18 cellular contexts compared by ENCODE assay signal in the genomic region with DNA sequence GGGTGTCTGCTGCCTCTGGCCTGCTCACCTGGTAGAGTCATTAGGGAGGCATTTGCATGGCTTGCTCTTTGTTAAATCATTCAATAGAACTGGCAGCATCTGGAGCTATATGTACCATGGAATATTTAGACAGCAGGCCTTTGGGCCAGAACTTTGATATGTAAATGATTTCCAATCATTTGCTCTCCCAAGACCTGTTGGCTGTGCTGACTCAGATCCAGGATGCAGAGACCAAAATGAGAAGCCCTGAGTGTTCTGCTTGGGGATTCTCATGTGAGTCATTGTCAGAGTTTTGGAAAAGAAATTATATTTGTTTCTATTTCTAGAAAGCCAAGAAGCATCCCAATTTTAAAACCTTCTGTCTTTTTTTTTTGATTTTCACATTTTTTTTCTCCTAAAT.
DNase-seq lines count a peak whose midpoint lies in the region; ATAC-seq and TF ChIP-seq lines count a peak whose summit lies in the region.
"Had no signal": no experiment of that assay in that cellular context is flagged by ENCODE, and none has a peak within 500 bp of the region (broad histone marks: within the 10 kb centered on the region; RNA-seq: fewer than 3 reads in every experiment).

No MANE protein-coding gene starts in this region.

- no peak overlapping the region for H2AK5ac ChIP-seq in mesendoderm (ENCODE audit: low read length)

- no peaks in the 10 kb centered on the region for H3K27me3 ChIP-seq in mesendoderm (ENCODE audit: insufficient read depth, low read length, poor library complexity)
- H3K27me3 ChIP-seq: ascending aorta had no signal

- H4K5ac ChIP-seq in mesendoderm (ENCODE audit: low read length): no peak overlapping the region

- TF ChIP-seq CTCF in choroid plexus epithelial cell (conservative IDR thresholded peaks at IDR 0.05; ENCODE audit: low read depth, low read length) (no peak), GM10266 (IDR thresholded peaks at IDR 0.05; ENCODE audit: control insufficient read depth, insufficient read depth, low read depth, missing control alignments) (no peak)

- H3K23ac ChIP-seq in mesendoderm (ENCODE audit: low read length): no peak overlapping the region

- no peaks in the 10 kb centered on the region for H3K79me1 ChIP-seq in mesendoderm (ENCODE audit: low read length)

- no peak overlapping the region for H3K4me2 ChIP-seq in mesendoderm (ENCODE audit: low read length)

- no peak overlapping the region for H3K4ac ChIP-seq in mesendoderm (ENCODE audit: low read depth, low read length)

- ATAC-seq in GM21528 (IDR thresholded peaks at IDR 0.05; ENCODE audit: low FRiP score, unreplicated experiment) (no peak), GM19463 (IDR thresholded peaks at IDR 0.05; ENCODE audit: unreplicated experiment) (no peak)
- ATAC-seq: activated CD8-positive, alpha-beta T cell treated with anti-CD3 and anti-CD28 coated beads, Interleukin-2, amount 10 ng/mL, durations not matched to agents 7 days and 5 days; GM12878; mucosa of descending colon had no signal

- DNase-seq in COLO668 (lab: John Stamatoyannopoulos, UW; ENCODE audit: unreplicated experiment) (peak; percentile 53), NCI-H774 (lab: John Stamatoyannopoulos, UW) (peak; percentile 56), choroid plexus epithelial cell (ENCODE audit: low read depth) (peak; percentile 23), mesendoderm (peak; percentile 14), D341Med (ENCODE audit: low spot score) (no peak), GM10266 (ENCODE audit: extremely low spot score) (no peak)
- DNase-seq: activated CD8-positive, alpha-beta T cell treated with anti-CD3 and anti-CD28 coated beads, Interleukin-2, amount 10 ng/mL, durations not matched to agents 7 days and 5 days; effector CD8-positive, alpha-beta T cell; islet precursor cell; mucosa of descending colon; NCI-H2107; NK-92 treated with Interleukin-12 subunit alpha and Interleukin-12 subunit beta, amount 100 ng/mL, for 24 hours; posterior cingulate gyrus had no signal

- H3K36me3 ChIP-seq in mesendoderm (ENCODE audit: control insufficient read depth, insufficient read depth, low read length): no peaks in the 10 kb centered on the region
- H3K36me3 ChIP-seq: ascending aorta had no signal

- H3K56ac ChIP-seq in mesendoderm (ENCODE audit: low read length): no peak overlapping the region

- H2BK120ac ChIP-seq in mesendoderm (ENCODE audit: low read depth, low read length): no peak overlapping the region

- no peak overlapping the region for H2BK5ac ChIP-seq in mesendoderm (ENCODE audit: low read length)

- no peak overlapping the region for H2BK15ac ChIP-seq in mesendoderm (replicated peaks; ENCODE audit: low read depth)

- H3K79me2 ChIP-seq in mesendoderm (ENCODE audit: control insufficient read depth, insufficient read depth, low read length): no peaks in the 10 kb centered on the region

- no peak overlapping the region for H4K8ac ChIP-seq in mesendoderm (ENCODE audit: low read depth, low read length)

- H3K9ac ChIP-seq in mesendoderm (ENCODE audit: low read length): no peak overlapping the region

- H3K18ac ChIP-seq in mesendoderm (ENCODE audit: low read length): no peak overlapping the region

- no peaks in the 10 kb centered on the region for H3K4me1 ChIP-seq in mesendoderm (ENCODE audit: control insufficient read depth, low read depth, low read length)
- H3K4me1 ChIP-seq: ascending aorta had no signal

- H3K27ac ChIP-seq in mesendoderm (ENCODE audit: low read depth, low read length): no peak overlapping the region
- H3K27ac ChIP-seq: ascending aorta, VCaP had no signal

- H3K4me3 ChIP-seq in choroid plexus epithelial cell (ENCODE audit: low read depth, low read length) (no peak overlapping the region), mesendoderm (ENCODE audit: low read length) (no peak overlapping the region)
- H3K4me3 ChIP-seq: ascending aorta, GM12878, mucosa of descending colon had no signal

Comparison
In these comparisons a context has a peak if more than half of its experiments do, and no peak if none do; other contexts are left out.
1. DNase-seq: peak in COLO668 (single experiment), NCI-H774 (single experiment), choroid plexus epithelial cell (single experiment) and mesendoderm (single experiment); none in D341Med (single experiment) and GM10266 (single experiment).